In genomic region chr1:39104158-39105060, GRCh38 we compare ENCODE assay signal across 8 cellular contexts.
DNase-seq lines count a peak whose midpoint lies in the region; ATAC-seq, FAIRE-seq and TF ChIP-seq lines count a peak whose summit lies in the region.

No MANE protein-coding gene starts in this region.

- no peaks in the 10 kb centered on the region for H4K20me1 ChIP-seq in HepG2 (ENCODE audit: insufficient read depth, low read length)

- H3K4me3 ChIP-seq in MG63 (peak overlapping the region; percentile 47), cardiac fibroblast (replicated peaks in 1 of 2; ENCODE audit: low read depth in 2 of 2, low read length in 2 of 2) (peak overlapping the region; percentile 31 to 88), HepG2 (replicated peaks in 1 of 3; ENCODE audit: insufficient read depth in 1 of 3, low read depth in 2 of 3, low read length in 3 of 3) (peak overlapping the region; percentile 81 to 94 (median 93); a peak in 5 of 6 replicates), thyroid gland (replicated peaks in 1 of 3) (peak overlapping the region in 2 of 3 donors; percentile 33 to 84)

- peak overlapping the region; percentile 67 for H3K9ac ChIP-seq in HepG2 (ENCODE audit: insufficient read depth, low read depth, low read length)

- peaks cover 51% of the 10 kb centered on the region for H3K4me1 ChIP-seq in HepG2 (ENCODE audit: insufficient read depth, low read length)
- peaks cover 46 to 48% of the 10 kb centered on the region in 2 donors for H3K4me1 ChIP-seq in thyroid gland

- no peak for TF ChIP-seq CTCF in cardiac fibroblast (IDR thresholded peaks at IDR 0.05; ENCODE audit: low read depth, low read length)
- TF ChIP-seq CTCF in HepG2 (CRISPR knock-in tag; IDR thresholded peaks at IDR 0.05), result no peak
- TF ChIP-seq CTCF in thyroid gland (IDR thresholded peaks at IDR 0.05), result no peak

- peak overlapping the region; percentile 94 for H3K4me2 ChIP-seq in HepG2 (ENCODE audit: low read depth, low read length)

- TSS peak; percentile 81 for BruUV-seq in HepG2 (replicated peaks; lab: Mats Ljungman, UMichigan)

- H3K36me3 ChIP-seq in MG63 (no peaks in the 10 kb centered on the region), HepG2 (replicated peaks in 1 of 2; ENCODE audit: control insufficient read depth in 1 of 2, insufficient read depth in 2 of 2, low read length in 2 of 2) (no peaks in the 10 kb centered on the region), thyroid gland (no peaks in the 10 kb centered on the region)

- ATAC-seq in HepG2, result peak; percentile 66
- no peak for ATAC-seq in GM19397 (IDR thresholded peaks at IDR 0.05; ENCODE audit: unreplicated experiment)

- TF ChIP-seq POLR2A in HepG2 (IDR thresholded peaks at IDR 0.05; ENCODE audit: insufficient read depth in 1 of 2, low read depth in 2 of 2, low read length in 2 of 2) (no peak), thyroid gland (IDR thresholded peaks at IDR 0.05) (no peak)

- H2AFZ ChIP-seq in HepG2 (ENCODE audit: low read length), result no peak overlapping the region

- H3K9me3 ChIP-seq in MG63, result no peaks in the 10 kb centered on the region
- no peaks in the 10 kb centered on the region for H3K9me3 ChIP-seq in HepG2 (ENCODE audit: low read length)
- no peaks in the 10 kb centered on the region for H3K9me3 ChIP-seq in thyroid gland

- TF ChIP-seq EP300 in HepG2 (IDR thresholded peaks at IDR 0.05; ENCODE audit: low read depth in 2 of 2, low read length in 2 of 2) (no peak), HepG2 (CRISPR knock-in tag; IDR thresholded peaks at IDR 0.05; ENCODE audit: borderline replicate concordance) (no peak)

- no peak for FAIRE-seq in HepG2 (lab: Jason Lieb, UNC)

- CTCF ChIA-PET in HepG2 (lab: Yijun Ruan, JAX; ENCODE audit: low intra/inter-chr PET ratio, low total read pairs), result interaction anchor here (1.3 to 1.9 kb wide), 2 partner anchors 87 to 154 kb away, joined by 4 to 7 read pairs; no protein-coding TSS in a partner anchor

- DNase-seq in COLO668 (lab: John Stamatoyannopoulos, UW; ENCODE audit: unreplicated experiment), result peak; percentile 66
- DNase-seq in MG63, result peak; percentile 50
- peak; percentile 39 to 40 for DNase-seq in cardiac fibroblast (ENCODE audit: low read depth in 2 of 2)
- no peak for DNase-seq in HepG2 (ENCODE audit: low spot score)
- DNase-seq in thyroid gland, result peak; percentile 41 to 50
- DNase-seq in SW 1271 (lab: John Stamatoyannopoulos, UW), result no peak
- DNase-seq in cerebellum (ENCODE audit: low spot score), result no peak

- POLR2A ChIA-PET in HepG2 (lab: Yijun Ruan, JAX), result interaction anchor here (1.1 to 2.4 kb wide), 2 partner anchors 29 to 54 kb away, joined by 4 to 27 read pairs; no protein-coding TSS in a partner anchor

- H3K27me3 ChIP-seq in MG63, result no peaks in the 10 kb centered on the region
- H3K27me3 ChIP-seq in HepG2 (ENCODE audit: control insufficient read depth in 1 of 2, insufficient read depth in 2 of 2, low read length in 2 of 2), result no peaks in the 10 kb centered on the region
- no peaks in the 10 kb centered on the region for H3K27me3 ChIP-seq in thyroid gland

- no peak for TF ChIP-seq RAD21 in HepG2 (CRISPR knock-in tag; IDR thresholded peaks at IDR 0.05)

- intact Hi-C loops in HepG2 (cut with micrococcal nuclease; ENCODE audit: unreplicated experiment) (loop anchor here (5.0 kb wide), 1 partner anchor 68 kb away; no protein-coding TSS in a partner anchor), thyroid gland (cut with DNase I) (loop anchor here (5.0 to 10.0 kb wide), 2 partner anchors 93 to 150 kb away; no protein-coding TSS in a partner anchor)

- WGBS in HepG2 (ENCODE audit: low lambda C conversion rate), result 38% methylated on average over 18 of the region's 25 CpGs
- WGBS in thyroid gland, 2 donors, result 44% methylated on average over 15 to 20 of the region's 25 CpGs

- H3K79me2 ChIP-seq in HepG2 (ENCODE audit: insufficient read depth, low read length), result peaks cover 26% of the 10 kb centered on the region

- H3K27ac ChIP-seq in HepG2 (ENCODE audit: extremely low read length, insufficient read depth, low read length) (no peak overlapping the region), thyroid gland (peak overlapping the region; percentile 95 to 98 (median 97))

- in situ Hi-C loops in HepG2 (cut with HindIII; ENCODE audit: extremely low pct_ligation_motif_present, low pct_unique_long_range_greater_than_20kb), result loop anchor here (5.0 kb wide), 2 partner anchors 88 to 153 kb away; no protein-coding TSS in a partner anchor

TF ChIP-seq in HepG2, 621 proteins besides CTCF, POLR2A, EP300 and RAD21 (continues in another document):
- no peak for TF ChIP-seq ERF (CRISPR knock-in tag; IDR thresholded peaks at IDR 0.05)
- TF ChIP-seq ZNF557 (CRISPR knock-in tag; IDR thresholded peaks at IDR 0.05), result no peak
- TF ChIP-seq ZNF17 (CRISPR knock-in tag; IDR thresholded peaks at IDR 0.05), result no peak
- TF ChIP-seq ZNF430 (CRISPR knock-in tag; IDR thresholded peaks at IDR 0.05), result peak; percentile 29; the same call in 1 of the 2 replicates
- 0 out of 2 replicates have a peak, but pooled peaks have one; percentile 18 for TF ChIP-seq NR0B2 (CRISPR knock-in tag; IDR thresholded peaks at IDR 0.05)
- no peak for TF ChIP-seq ATF4 (CRISPR knock-in tag; IDR thresholded peaks at IDR 0.05)
- TF ChIP-seq CCDC6 (CRISPR knock-in tag; IDR thresholded peaks at IDR 0.05), result no peak
- TF ChIP-seq UBTF (CRISPR knock-in tag; IDR thresholded peaks at IDR 0.05), result peak; percentile 36; the same call in 1 of the 2 replicates
- TF ChIP-seq MXD1 (CRISPR knock-in tag; IDR thresholded peaks at IDR 0.05), result 0 out of 2 replicates have a peak, but pooled peaks have one; percentile 5
- 0 out of 2 replicates have a peak, but pooled peaks have one; percentile 34 for TF ChIP-seq ARID2 (CRISPR knock-in tag; IDR thresholded peaks at IDR 0.05; ENCODE audit: borderline replicate concordance)
- TF ChIP-seq MYC (CRISPR knock-in tag; IDR thresholded peaks at IDR 0.05; ENCODE audit: borderline replicate concordance), result 0 out of 2 replicates have a peak, but pooled peaks have one; percentile 2
- no peak for TF ChIP-seq ZNF337 (CRISPR knock-in tag; IDR thresholded peaks at IDR 0.05; ENCODE audit: borderline replicate concordance, low read depth)
- no peak for TF ChIP-seq KLF11 (CRISPR knock-in tag; IDR thresholded peaks at IDR 0.05)
- no peak for TF ChIP-seq FUBP1 (CRISPR knock-in tag; IDR thresholded peaks at IDR 0.05; ENCODE audit: borderline replicate concordance)
- peak; percentile 40; the same call in 1 of the 2 replicates for TF ChIP-seq TBX2 (CRISPR knock-in tag; IDR thresholded peaks at IDR 0.05; ENCODE audit: borderline replicate concordance)
- no peak for TF ChIP-seq POLR2G (IDR thresholded peaks at IDR 0.05; ENCODE audit: low read depth, low read length)

Comparison
In these comparisons a context has a peak if more than half of its experiments do, and no peak if none do; other contexts are left out.
1. DNase-seq: peak in COLO668 (single experiment), MG63 (single experiment), cardiac fibroblast (2 of 2) and thyroid gland (2 of 2); none in HepG2 (single experiment), SW 1271 (0 of 2) and cerebellum (single experiment).
2. Peak in every context shown above with its lines, with median percentiles within 50 percentile points of each other: H3K4me3 ChIP-seq.